Comparison of ENCODE assay signal across 8 cellular contexts in genomic region chr17:54901230-54901847, GRCh38. TPM values are rescaled to one million over a fixed set of nuclear protein-coding genes. Genes with fewer than 3 reads are reported as not detected.
DNase-seq lines count a peak whose midpoint lies in the region; ATAC-seq and TF ChIP-seq lines count a peak whose summit lies in the region.

No MANE protein-coding gene starts in this region.

- H3K4me3 Mint-ChIP-seq in HFFc6 (peak overlapping the region; percentile 96), T-helper 17 cell (peak overlapping the region; percentile 82)
- no peak overlapping the region for H3K4me3 Mint-ChIP-seq in effector memory CD8-positive, alpha-beta T cell

- peaks cover 14% of the 10 kb centered on the region for H3K27me3 ChIP-seq in smooth muscle cell (ENCODE audit: low read depth)

- peak overlapping the region; percentile 69 for H3K4me3 ChIP-seq in smooth muscle cell

- H3K4me1 ChIP-seq in smooth muscle cell (ENCODE audit: low read depth): peaks cover 11% of the 10 kb centered on the region

- H3K79me2 ChIP-seq in smooth muscle cell (ENCODE audit: low read depth): peaks cover 3% of the 10 kb centered on the region

- H3K27ac Mint-ChIP-seq in HFFc6 (peak overlapping the region; percentile 81), T-helper 17 cell (no peak overlapping the region)
- no peak overlapping the region for H3K27ac Mint-ChIP-seq in effector memory CD8-positive, alpha-beta T cell

- H3F3A ChIP-seq in smooth muscle cell (ENCODE audit: low read depth): no peaks in the 10 kb centered on the region

- TF ChIP-seq CTCF in HFFc6 (IDR thresholded peaks at IDR 0.05) (no peak), smooth muscle cell (IDR thresholded peaks at IDR 0.05; ENCODE audit: borderline replicate concordance, insufficient read depth, poor library complexity, severe bottlenecking) (no peak)

- intact Hi-C loops in left cardiac atrium (cut with DNase I): no loop called here

- H3K9ac ChIP-seq in smooth muscle cell (ENCODE audit: low read depth): no peak overlapping the region

- 44% methylated on average over 9 of the region's 9 CpGs for WGBS in smooth muscle cell (ENCODE audit: low lambda C conversion rate)

- H3K27me3 Mint-ChIP-seq in HFFc6 (ENCODE audit: insufficient read depth) (peaks cover 8% of the 10 kb centered on the region), T-helper 17 cell (peaks cover 43% of the 10 kb centered on the region)
- H3K27me3 Mint-ChIP-seq in effector memory CD8-positive, alpha-beta T cell: peaks cover 44 to 46% of the 10 kb centered on the region in 2 donors

- ATAC-seq in T-helper 17 cell (no peak), left cardiac atrium (peak in 1 of 2 donors; percentile 69), GM18502 (IDR thresholded peaks at IDR 0.05; ENCODE audit: poor library complexity, unreplicated experiment) (no peak), HG02852 (IDR thresholded peaks at IDR 0.05; ENCODE audit: unreplicated experiment) (no peak)
- no peak for ATAC-seq in effector memory CD8-positive, alpha-beta T cell (replicated peaks)

- no peaks in the 10 kb centered on the region for H3K9me3 Mint-ChIP-seq in HFFc6
- H3K9me3 Mint-ChIP-seq in effector memory CD8-positive, alpha-beta T cell: no peaks in the 10 kb centered on the region

- no peak overlapping the region for H3K27ac ChIP-seq in smooth muscle cell (ENCODE audit: low read depth)

- H2AFZ ChIP-seq in smooth muscle cell (ENCODE audit: low read depth): peak overlapping the region; percentile 94

- no peaks in the 10 kb centered on the region for H4K20me1 ChIP-seq in smooth muscle cell (ENCODE audit: low read depth)

- H3K9me3 ChIP-seq in T-helper 17 cell (ENCODE audit: control insufficient read depth, low read length, poor library complexity, severe bottlenecking) (no peaks in the 10 kb centered on the region), smooth muscle cell (replicated peaks; ENCODE audit: low read depth) (no peaks in the 10 kb centered on the region)

- H3K36me3 Mint-ChIP-seq in HFFc6 (ENCODE audit: low read depth) (no peaks in the 10 kb centered on the region; the same call in 1 of the 2 replicates), T-helper 17 cell (ENCODE audit: low read depth) (no peaks in the 10 kb centered on the region)
- no peaks in the 10 kb centered on the region for H3K36me3 Mint-ChIP-seq in effector memory CD8-positive, alpha-beta T cell (ENCODE audit: insufficient read depth)

- peak overlapping the region; percentile 89 for H3K4me2 ChIP-seq in smooth muscle cell

- H3K4me1 Mint-ChIP-seq in HFFc6 (ENCODE audit: low read depth) (0 out of 2 replicates have a peak, but pooled peaks cover 7% of the 10 kb centered on the region), T-helper 17 cell (peaks cover 6% of the 10 kb centered on the region)
- H3K4me1 Mint-ChIP-seq in effector memory CD8-positive, alpha-beta T cell (ENCODE audit: low read depth in 2 of 2): no peaks in the 10 kb centered on the region

- H3K36me3 ChIP-seq in smooth muscle cell (ENCODE audit: low read depth): no peaks in the 10 kb centered on the region

- DNase-seq in AG20443 (ENCODE audit: low spot score) (peak; percentile 20), HFFc6 (peak; percentile 15), T-helper 17 cell (no peak), left cardiac atrium (peak; percentile 20), smooth muscle cell (lab: John Stamatoyannopoulos, UW; ENCODE audit: unreplicated experiment) (no peak)
- DNase-seq in effector memory CD8-positive, alpha-beta T cell: no peak

RNA-seq across cellular contexts. Expression of gene TOM1L1, which starts 0.7 kb away (rescaled TPM):
- total RNA-seq in HFFc6 (2021; fragmentation: NEBNext Ultra II Directional; extraction: Animal tissue kit (Norgen Biotek cat#: 25700)): 10 to 100 TPM; 15.4 to 26.0 (median 21.7) TPM
- total RNA-seq in T-helper 17 cell (1 to 10 TPM in 1 of 2 donors, under 1 TPM in 1; 0.42 to 1.1 TPM), left cardiac atrium (10 to 100 TPM; 10.0 to 10.4 TPM), smooth muscle cell (6.7 and 8.5 TPM in 2 replicates)
- 1.3 and 3.9 TPM in 2 replicates for polyA plus RNA-seq in smooth muscle cell

Comparison
In these comparisons a context has a peak if more than half of its experiments do, and no peak if none do; other contexts are left out.
1. DNase-seq: peak in AG20443 (single experiment), HFFc6 (single experiment) and left cardiac atrium (single experiment); none in T-helper 17 cell (0 of 3), smooth muscle cell (single experiment) and effector memory CD8-positive, alpha-beta T cell (0 of 3).
2. H3K4me3 Mint-ChIP-seq: peak in HFFc6 (single experiment) and T-helper 17 cell (single experiment); none in effector memory CD8-positive, alpha-beta T cell (0 of 2).